19 cellular contexts compared by ENCODE assay signal in genomic region chr12:131555197-131555820, GRCh38.
"Had no signal": no experiment of that assay in that cellular context is flagged by ENCODE, and none has a peak within 500 bp of the region (broad histone marks: within the 10 kb centered on the region; RNA-seq: fewer than 3 reads in every experiment).

No MANE protein-coding gene starts in this region.

- H3K27me3 Mint-ChIP-seq: activated naive CD8-positive, alpha-beta T cell treated with anti-CD3 and anti-CD28 coated beads, Interleukin-2, amount 50 U/mL, for 24 hours; activated T-helper 17 cell treated with anti-CD3 and anti-CD28 coated beads, Interleukin-2, amount 50 U/mL, for 72 hours had no signal

- H3K36me3 Mint-ChIP-seq: mesothelial cell of epicardium, T-cell had no signal

- H3K27ac ChIP-seq: cardiac muscle cell, dorsolateral prefrontal cortex, ovary, stomach, testis, VCaP had no signal

- H3K4me3 Mint-ChIP-seq: activated naive CD4-positive, alpha-beta T cell treated with anti-CD3 and anti-CD28 coated beads for 36 hours; activated naive CD8-positive, alpha-beta T cell treated with anti-CD3 and anti-CD28 coated beads, Interleukin-2, amount 50 U/mL, for 24 hours; activated T-helper 17 cell treated with anti-CD3 and anti-CD28 coated beads, Interleukin-2, amount 50 U/mL, for 72 hours; endodermal cell; mesothelial cell of epicardium; T-cell had no signal

- DNase-seq: activated CD4-positive, alpha-beta T cell treated with anti-CD3 and anti-CD28 coated beads for 1 hour; activated CD4-positive, alpha-beta T cell treated with anti-CD3 and anti-CD28 coated beads, Interleukin-2, amount 50 U/mL, for 4 hours; activated naive CD4-positive, alpha-beta T cell treated with anti-CD3 and anti-CD28 coated beads for 36 hours; activated naive CD8-positive, alpha-beta T cell treated with anti-CD3 and anti-CD28 coated beads, Interleukin-2, amount 50 U/mL, for 24 hours; aorta; endodermal cell; hippocampal formation; kidney glomerular epithelial cell; ovary; stimulated activated CD4-positive, alpha-beta T cell treated with anti-CD3 and anti-CD28 coated beads, Interleukin-1b, Interleukin-23, amount 100 ng/mL, for 48 hours; stomach; T-cell; T1000; testis had no signal

- H3K27me3 ChIP-seq: cardiac muscle cell, ovary, testis had no signal

- H3K4me1 Mint-ChIP-seq: activated naive CD8-positive, alpha-beta T cell treated with anti-CD3 and anti-CD28 coated beads, Interleukin-2, amount 50 U/mL, for 24 hours; activated T-helper 17 cell treated with anti-CD3 and anti-CD28 coated beads, Interleukin-2, amount 50 U/mL, for 72 hours; endodermal cell; mesothelial cell of epicardium; T-cell had no signal

- H3K4me3 ChIP-seq: cardiac muscle cell, dorsolateral prefrontal cortex, ovary, stomach, testis had no signal

- ATAC-seq: activated naive CD8-positive, alpha-beta T cell treated with anti-CD3 and anti-CD28 coated beads, Interleukin-2, amount 50 U/mL, for 24 hours; activated T-helper 17 cell treated with anti-CD3 and anti-CD28 coated beads, Interleukin-2, amount 50 U/mL, for 72 hours; T-cell had no signal

- H3K27ac Mint-ChIP-seq: activated naive CD4-positive, alpha-beta T cell treated with anti-CD3 and anti-CD28 coated beads for 36 hours; activated naive CD8-positive, alpha-beta T cell treated with anti-CD3 and anti-CD28 coated beads, Interleukin-2, amount 50 U/mL, for 24 hours; activated T-helper 17 cell treated with anti-CD3 and anti-CD28 coated beads, Interleukin-2, amount 50 U/mL, for 72 hours; endodermal cell; mesothelial cell of epicardium; T-cell had no signal

- H3K9me3 ChIP-seq: ovary, stomach, testis had no signal

- H3K36me3 ChIP-seq: cardiac muscle cell, ovary, stomach had no signal

- H3K9me3 Mint-ChIP-seq: activated naive CD4-positive, alpha-beta T cell treated with anti-CD3 and anti-CD28 coated beads for 36 hours; activated naive CD8-positive, alpha-beta T cell treated with anti-CD3 and anti-CD28 coated beads, Interleukin-2, amount 50 U/mL, for 24 hours; activated T-helper 17 cell treated with anti-CD3 and anti-CD28 coated beads, Interleukin-2, amount 50 U/mL, for 72 hours; mesothelial cell of epicardium; T-cell had no signal

- H3K4me1 ChIP-seq: stomach, testis had no signal
